23 cellular contexts compared by ENCODE assay signal in the genomic region with DNA sequence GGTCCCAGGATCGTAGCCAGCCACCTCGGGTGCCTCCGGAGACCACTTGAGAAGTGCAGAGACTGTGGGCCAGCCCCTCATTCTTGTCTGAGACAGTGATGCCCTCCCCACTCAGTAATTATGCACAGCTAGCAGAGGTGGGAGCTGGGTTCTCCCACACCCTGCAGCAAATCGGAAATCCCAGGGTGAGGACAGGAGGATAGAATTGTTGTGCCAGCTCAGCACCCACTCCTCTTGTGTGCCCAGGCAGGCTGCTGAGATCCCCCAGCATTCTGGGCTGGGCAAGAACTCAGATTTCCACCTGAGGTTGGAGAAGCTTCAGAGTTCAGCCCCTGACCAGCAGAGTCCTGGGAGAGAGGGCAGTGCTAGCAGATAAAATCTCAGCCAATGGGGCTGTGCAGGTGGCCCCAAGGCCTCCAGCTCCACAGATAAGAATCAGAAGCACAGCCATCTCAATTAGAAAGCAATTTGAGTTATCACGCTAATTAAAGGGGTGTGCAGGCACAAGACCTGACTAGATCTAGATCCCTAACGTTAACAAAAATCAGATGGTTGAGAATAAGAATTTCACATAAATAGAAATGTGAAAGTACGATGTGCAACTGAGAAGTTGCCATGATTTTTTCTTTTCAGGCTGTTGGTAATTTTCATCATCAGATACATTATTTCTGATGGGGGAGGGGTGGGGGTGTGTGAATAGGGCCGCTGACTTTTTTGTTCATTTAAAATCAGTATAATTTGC. TPM values are rescaled to one million over a fixed set of nuclear protein-coding genes. Genes with fewer than 3 reads are reported as not detected.
DNase-seq lines count a peak whose midpoint lies in the region; ATAC-seq, FAIRE-seq and TF ChIP-seq lines count a peak whose summit lies in the region.
"Had no signal": no experiment of that assay in that cellular context is flagged by ENCODE, and none has a peak within 500 bp of the region (broad histone marks: within the 10 kb centered on the region; RNA-seq: fewer than 3 reads in every experiment).

No MANE protein-coding gene starts in this region.

- H3K4me3 Mint-ChIP-seq in CD14-positive monocyte: no peak overlapping the region
- H3K4me3 Mint-ChIP-seq in WTC11: no peak overlapping the region
- no peak overlapping the region for H3K4me3 Mint-ChIP-seq in nephron progenitor cell
- H3K4me3 Mint-ChIP-seq: activated B cell treated with CpG ODN at 0.5 μM for 24 hours; activated naive CD4-positive, alpha-beta T cell treated with anti-CD3 and anti-CD28 coated beads, Interleukin-2, amount 50 U/mL, for 24 hours; activated T-cell treated with anti-CD3 and anti-CD28 coated beads, Interleukin-2, amount 50 U/mL, for 72 hours; CD4-positive, alpha-beta memory T cell; T-helper 2 cell treated with Interferon-gamma antibody and Interleukin-4, amounts not matched to agents 5 μg/mL and 100 μg/mL, for 36 hours had no signal

- H3K4me3 ChIP-seq in keratinocyte (ENCODE audit: control insufficient read depth in 2 of 3, extremely low read depth in 1 of 3, insufficient read depth in 2 of 3, low read depth in 1 of 3, low read length in 3 of 3): peak overlapping the region; percentile 69 to 91 (median 81)
- H3K4me3 ChIP-seq: thyroid gland had no signal

- CTCF ChIA-PET in WTC11 (lab: Charles Lee): no interaction called here

- H3K4me1 ChIP-seq in keratinocyte (ENCODE audit: control insufficient read depth, extremely low read depth, insufficient read depth, low read length): peaks cover 60% of the 10 kb centered on the region

- FAIRE-seq in keratinocyte (lab: Jason Lieb, UNC): no peak
- FAIRE-seq: astrocyte, endometrium, GM18507 had no signal

- H3K36me3 Mint-ChIP-seq in CD14-positive monocyte (peaks cover 0 to 2% of the 10 kb centered on the region in 2 donors), WTC11 (no peaks in the 10 kb centered on the region), nephron progenitor cell (ENCODE audit: low read depth) (no peaks in the 10 kb centered on the region)
- H3K36me3 Mint-ChIP-seq: activated naive CD4-positive, alpha-beta T cell treated with anti-CD3 and anti-CD28 coated beads, Interleukin-2, amount 50 U/mL, for 24 hours; CD4-positive, alpha-beta memory T cell had no signal

- H3K27me3 ChIP-seq in keratinocyte (ENCODE audit: control insufficient read depth, extremely low read depth, insufficient read depth, low read length): no peaks in the 10 kb centered on the region
- H3K27me3 ChIP-seq: thyroid gland had no signal

- H3K9ac ChIP-seq in keratinocyte (ENCODE audit: control insufficient read depth, extremely low read depth, insufficient read depth, low read length): peak overlapping the region; percentile 100

- peak overlapping the region; percentile 96 for H3K4me2 ChIP-seq in keratinocyte (ENCODE audit: control insufficient read depth, extremely low read depth, insufficient read depth, low read depth, low read length)

- H3K9me3 ChIP-seq in keratinocyte (ENCODE audit: control insufficient read depth, low read depth, low read length): no peaks in the 10 kb centered on the region
- H3K9me3 ChIP-seq: thyroid gland had no signal

- no peaks in the 10 kb centered on the region for H3K36me3 ChIP-seq in keratinocyte (ENCODE audit: control insufficient read depth in 2 of 2, extremely low read depth in 1 of 2, insufficient read depth in 2 of 2, low read length in 2 of 2)
- H3K36me3 ChIP-seq: thyroid gland had no signal

- intact Hi-C loops in CD14-positive monocyte (cut with micrococcal nuclease): loop anchor here (5.0 kb wide), 2 partner anchors 43 to 67 kb away; partner anchors contain the start of gene IRF2BP2 (in 2 of the 2)

- TF ChIP-seq CTCF in CD14-positive monocyte (IDR thresholded peaks at IDR 0.05) (no peak), WTC11 (IDR thresholded peaks at IDR 0.05) (no peak), keratinocyte (optimal IDR thresholded peaks at IDR 0.05 in 1 of 3, IDR thresholded peaks at IDR 0.05 in 1 of 3, conservative IDR thresholded peaks at IDR 0.05 in 1 of 3; ENCODE audit: extremely low read depth in 1 of 3, insufficient read depth in 2 of 3, low read length in 3 of 3) (no peak), nephron progenitor cell (IDR thresholded peaks at IDR 0.05) (no peak)

- H3K27me3 Mint-ChIP-seq in CD14-positive monocyte (ENCODE audit: low read depth in 3 of 3) (no peaks in the 10 kb centered on the region), WTC11 (ENCODE audit: low read depth) (no peaks in the 10 kb centered on the region), nephron progenitor cell (ENCODE audit: low read depth, poor library complexity) (peaks cover 2% of the 10 kb centered on the region)
- H3K27me3 Mint-ChIP-seq: activated B cell treated with CpG ODN at 0.5 μM for 24 hours; activated naive CD4-positive, alpha-beta T cell treated with anti-CD3 and anti-CD28 coated beads, Interleukin-2, amount 50 U/mL, for 24 hours; CD4-positive, alpha-beta memory T cell had no signal

- H3K4me1 Mint-ChIP-seq in CD14-positive monocyte (peaks cover 45% of the 10 kb centered on the region), WTC11 (peaks cover 35% of the 10 kb centered on the region), nephron progenitor cell (peaks cover 22% of the 10 kb centered on the region)

- no peaks in the 10 kb centered on the region for H4K20me1 ChIP-seq in keratinocyte (ENCODE audit: control insufficient read depth, extremely low read depth, insufficient read depth, low read length)

- peaks cover 18% of the 10 kb centered on the region for H3K79me2 ChIP-seq in keratinocyte (ENCODE audit: control insufficient read depth, insufficient read depth, low read length)

- dilution Hi-C loops in keratinocyte (cut with MboI; ENCODE audit: extremely low pct_ligation_motif_present, low sequenced_read_pairs): no loop called here

- H3K27ac Mint-ChIP-seq in CD14-positive monocyte (peak overlapping the region in 6 of 7 donors; percentile 98 to 100 (median 99)), WTC11 (no peak overlapping the region), nephron progenitor cell (no peak overlapping the region)
- H3K27ac Mint-ChIP-seq: activated B cell treated with CpG ODN at 0.5 μM for 24 hours; activated naive CD4-positive, alpha-beta T cell treated with anti-CD3 and anti-CD28 coated beads, Interleukin-2, amount 50 U/mL, for 24 hours; activated T-cell treated with anti-CD3 and anti-CD28 coated beads, Interleukin-2, amount 50 U/mL, for 72 hours; CD4-positive, alpha-beta memory T cell; T-helper 2 cell treated with Interferon-gamma antibody and Interleukin-4, amounts not matched to agents 5 μg/mL and 100 μg/mL, for 36 hours had no signal

- H3K27ac ChIP-seq in keratinocyte (ENCODE audit: control insufficient read depth, insufficient read depth, low read length): peak overlapping the region; percentile 100
- H3K27ac ChIP-seq: thyroid gland had no signal

- no peak for DNase-seq in CD14-positive monocyte (ENCODE audit: low spot score)
- DNase-seq in M059J (ENCODE audit: low read depth): peak; percentile 12
- no peak for DNase-seq in WTC11 (ENCODE audit: low spot score)
- DNase-seq in keratinocyte (ENCODE audit: low read depth, low spot score): no peak
- DNase-seq in NCI-H2029 treated with DMSO at 0.1 percent for 48 hours (lab: John Stamatoyannopoulos, UW): no peak
- DNase-seq in nephron progenitor cell: no peak
- DNase-seq in stimulated activated CD4-positive, alpha-beta T cell treated with anti-CD3 and anti-CD28 coated beads, Interleukin-4, amount 100 ng/mL, for 1 hour: no peak
- DNase-seq: activated B cell treated with CpG ODN at 0.5 μM for 24 hours; activated T-cell treated with anti-CD3 and anti-CD28 coated beads, Interleukin-2, amount 50 U/mL, for 72 hours; CD4-positive, alpha-beta memory T cell; foreskin melanocyte; left cardiac atrium; midbrain; NCI-H1694 treated with DMSO at 0.1 percent for 48 hours; NCI-H510A; SHP77 treated with DMSO at 0.1 percent for 48 hours; thyroid gland had no signal

- no peak overlapping the region for H2AFZ ChIP-seq in keratinocyte (ENCODE audit: control insufficient read depth, low read length)

- no peaks in the 10 kb centered on the region for H3K9me1 ChIP-seq in keratinocyte (ENCODE audit: control insufficient read depth, extremely low read depth, insufficient read depth, low read length)

- ATAC-seq in WTC11 (peak; percentile 12; the same call in 1 of the 2 replicates), HG03039 (IDR thresholded peaks at IDR 0.05; ENCODE audit: unreplicated experiment) (no peak)
- ATAC-seq: activated T-cell treated with anti-CD3 and anti-CD28 coated beads, Interleukin-2, amount 50 U/mL, for 72 hours; left cardiac atrium had no signal

- POLR2A ChIA-PET in WTC11 (lab: Charles Lee): no interaction called here

- no peaks in the 10 kb centered on the region for H3K9me3 Mint-ChIP-seq in CD14-positive monocyte
- H3K9me3 Mint-ChIP-seq in WTC11: peaks cover 7% of the 10 kb centered on the region
- H3K9me3 Mint-ChIP-seq in nephron progenitor cell: peaks cover 4% of the 10 kb centered on the region
- H3K9me3 Mint-ChIP-seq: activated B cell treated with CpG ODN at 0.5 μM for 24 hours; activated naive CD4-positive, alpha-beta T cell treated with anti-CD3 and anti-CD28 coated beads, Interleukin-2, amount 50 U/mL, for 24 hours; activated T-cell treated with anti-CD3 and anti-CD28 coated beads, Interleukin-2, amount 50 U/mL, for 72 hours; CD4-positive, alpha-beta memory T cell; T-helper 2 cell treated with Interferon-gamma antibody and Interleukin-4, amounts not matched to agents 5 μg/mL and 100 μg/mL, for 36 hours had no signal

TF ChIP-seq in WTC11, 78 proteins besides CTCF, POLR2A, EP300 and RAD21 (continues in another document):
- no peak for TF ChIP-seq EMX1 (CRISPR knock-in tag; IDR thresholded peaks at IDR 0.05)
- TF ChIP-seq ESRRA (CRISPR knock-in tag; IDR thresholded peaks at IDR 0.05; ENCODE audit: borderline replicate concordance): no peak
- no peak for TF ChIP-seq SP1 (CRISPR knock-in tag; conservative IDR thresholded peaks at IDR 0.05)
- no peak for TF ChIP-seq ZNF423 (CRISPR knock-in tag; IDR thresholded peaks at IDR 0.05)
- TF ChIP-seq TEAD4 (CRISPR knock-in tag; IDR thresholded peaks at IDR 0.05): no peak
- no peak for TF ChIP-seq OVOL2 (CRISPR knock-in tag; IDR thresholded peaks at IDR 0.05; ENCODE audit: borderline replicate concordance)

RNA-seq across cellular contexts. Expression of gene IRF2BP2, which starts 45.5 kb away (rescaled TPM):
- 10 to 100 TPM; 22.4 to 22.6 TPM for polyA plus RNA-seq in CD14-positive monocyte
- 49.0 and 84.1 TPM in 2 replicates for total RNA-seq in M059J (2014; rRNA removed; shearing (Covaris generic))
- total RNA-seq in WTC11 (2021): 61.9 to 70.9 TPM (median 62.4 TPM) in 3 replicates
- polyA plus RNA-seq in keratinocyte: 29.9 to 59.7 TPM (median 40.2 TPM) in 3 replicates
- 22.8 TPM for polyA plus RNA-seq in keratinocyte (2011; ENCODE audit: low read depth)
- 31.4 and 43.0 TPM in 2 replicates for polyA plus RNA-seq in keratinocyte (2011; cell fraction: cytosol; rRNA removed)
- polyA plus RNA-seq in keratinocyte (2011; cell fraction: nucleus; rRNA removed): 108 and 150 TPM in 2 replicates
- 67.8 and 84.7 TPM in 2 replicates for polyA plus RNA-seq in keratinocyte (2012; ENCODE audit: low replicate concordance)
- 53.6 to 120 TPM (median 53.7 TPM) in 3 replicates for polyA minus RNA-seq in keratinocyte
- 87.9 TPM for polyA minus RNA-seq in keratinocyte (2011; cell fraction: cytosol; rRNA and poly(A)+ RNA removed)
- 76.1 and 79.2 TPM in 2 replicates for polyA minus RNA-seq in keratinocyte (2011; cell fraction: nucleus; rRNA and poly(A)+ RNA removed)

Comparison
In these comparisons a context has a peak if more than half of its experiments do, and no peak if none do; other contexts are left out.
1. H3K27ac Mint-ChIP-seq: peak in CD14-positive monocyte (6 of 7); none in WTC11 (single experiment) and nephron progenitor cell (single experiment).